Comparison of ENCODE assay signal across 3 cellular contexts in genomic region chr18:75959150-75959549, GRCh38.
TF ChIP-seq lines count a peak whose summit lies in the region.

No MANE protein-coding gene starts in this region.

TF ChIP-seq in A549, 52 proteins besides CTCF, POLR2A, EP300 and RAD21:
- TF ChIP-seq REST (IDR thresholded peaks at IDR 0.05) (no peak), ESRRA (IDR thresholded peaks at IDR 0.05; ENCODE audit: borderline replicate concordance, low read length) (no peak), MAFK (IDR thresholded peaks at IDR 0.05; ENCODE audit: partially characterized antibody) (peak; percentile 72)
TF ChIP-seq in A549: peak in this region for 1.

TF ChIP-seq in IMR-90, 13 proteins besides CTCF, POLR2A, EP300 and RAD21 (continued from another document):
- TF ChIP-seq BHLHE40 (IDR thresholded peaks at IDR 0.05; ENCODE audit: low read depth, low read length): no peak

TF ChIP-seq in H1, 55 proteins besides CTCF, POLR2A, EP300 and RAD21 (continued from another document):
- no peak for TF ChIP-seq POLR2AphosphoS5 (IDR thresholded peaks at IDR 0.05; ENCODE audit: low read depth, low read length)
